Comparison of ENCODE assay signal across 13 cellular contexts in the genomic region with DNA sequence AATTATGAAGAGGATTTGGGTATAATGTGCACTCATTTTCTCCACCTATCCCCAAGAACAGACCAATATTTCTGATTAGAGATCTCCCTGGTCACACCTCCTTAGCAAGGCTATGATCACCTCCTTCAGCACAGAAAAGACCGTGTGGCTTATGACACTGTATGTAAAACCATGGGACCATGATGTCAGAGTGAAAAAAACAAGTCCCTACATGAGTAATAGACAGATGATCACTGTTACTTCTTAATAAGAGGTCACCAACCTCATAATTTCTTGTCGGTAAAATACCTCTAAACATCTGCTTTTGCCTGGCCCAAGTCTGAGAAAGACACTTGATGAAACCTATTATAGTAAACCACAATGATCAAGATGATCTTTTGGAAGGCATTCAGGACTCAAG.
"Had no signal": no experiment of that assay in that cellular context is flagged by ENCODE, and none has a peak within 500 bp of the region (broad histone marks: within the 10 kb centered on the region; RNA-seq: fewer than 3 reads in every experiment).

No MANE protein-coding gene starts in this region.

- H3K27me3 ChIP-seq: thyroid gland had no signal

- H3K4me3 ChIP-seq: colonic mucosa, thyroid gland had no signal

- H3K27ac ChIP-seq: brain microvascular endothelial cell, colonic mucosa, thyroid gland had no signal

- ATAC-seq: activated CD8-positive, alpha-beta T cell treated with anti-CD3 and anti-CD28 coated beads, Interleukin-2, amount 10 ng/mL, durations not matched to agents 7 days and 5 days; sciatic nerve; stimulated activated naive B cell treated with anti-CD40 and anti-IgM and Interleukin-4, amounts not matched to agents 10 μg/mL and 1 μg/mL and 100 μg/mL, for 72 hours had no signal

- H3K9me3 ChIP-seq: colonic mucosa, thyroid gland had no signal

- H3K4me1 ChIP-seq: colonic mucosa, thyroid gland had no signal

- H3K36me3 ChIP-seq: brain microvascular endothelial cell, colonic mucosa, thyroid gland had no signal

- DNase-seq: activated CD4-positive, alpha-beta T cell treated with anti-CD3 and anti-CD28 coated beads, Interleukin-2, amount 10 ng/mL, durations not matched to agents 24 days and 14 days; activated CD8-positive, alpha-beta T cell treated with anti-CD3 and anti-CD28 coated beads, Interleukin-2, amount 10 ng/mL, durations not matched to agents 7 days and 5 days; activated naive CD4-positive, alpha-beta T cell treated with Interleukin-2 at 50 U/mL for 16 hours; activated T-cell treated with anti-CD3 and anti-CD28 coated beads, Interleukin-2, amount 50 U/mL, for 24 hours; aorta; brain microvascular endothelial cell; colonic mucosa; naive B cell; stimulated activated naive B cell treated with anti-CD40 and anti-IgM and Interleukin-4, amounts not matched to agents 10 μg/mL and 1 μg/mL and 100 μg/mL, for 72 hours; T-helper 1 cell; T-helper 9 cell; thyroid gland had no signal
